In the genomic region with DNA sequence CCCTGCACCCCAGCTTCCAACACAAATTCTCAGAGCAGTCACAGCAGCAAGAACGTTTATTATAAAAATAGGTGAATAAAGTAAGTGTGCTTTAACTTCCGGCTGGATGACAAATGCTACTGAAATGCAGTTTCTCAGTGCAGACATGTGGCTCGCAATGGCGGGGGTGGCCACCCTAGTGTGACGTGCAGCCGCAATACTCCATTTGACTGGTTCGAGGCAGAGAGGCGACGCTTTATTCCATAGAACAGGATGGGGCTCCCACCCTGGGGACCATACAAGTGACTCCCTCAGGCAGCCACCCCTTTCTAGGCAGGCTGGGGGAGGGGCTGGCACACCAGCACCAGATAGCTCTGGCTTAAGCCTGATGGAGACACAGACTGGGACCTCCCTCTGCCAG, we compare ENCODE assay signal across 17 cellular contexts. TPM values are rescaled to one million over a fixed set of nuclear protein-coding genes. Genes with fewer than 3 reads are reported as not detected.
DNase-seq lines count a peak whose midpoint lies in the region; ATAC-seq and TF ChIP-seq lines count a peak whose summit lies in the region.
"Had no signal": no experiment of that assay in that cellular context is flagged by ENCODE, and none has a peak within 500 bp of the region (broad histone marks: within the 10 kb centered on the region; RNA-seq: fewer than 3 reads in every experiment).

No MANE protein-coding gene starts in this region.

- no peak overlapping the region for H3K4me3 ChIP-seq in CD8-positive, alpha-beta memory T cell (ENCODE audit: low read length)
- H3K4me3 ChIP-seq in lower lobe of right lung = no peak overlapping the region
- no peak overlapping the region for H3K4me3 ChIP-seq in MM.1S (ENCODE audit: low read length)
- H3K4me3 ChIP-seq: pancreas, thyroid gland had no signal

- H3K27me3 ChIP-seq in CD8-positive, alpha-beta memory T cell (ENCODE audit: insufficient read depth, low read length, poor library complexity, severe bottlenecking) = no peaks in the 10 kb centered on the region
- no peaks in the 10 kb centered on the region for H3K27me3 ChIP-seq in lower lobe of right lung (ENCODE audit: low read depth)
- H3K27me3 ChIP-seq in MM.1S (replicated peaks; ENCODE audit: insufficient read depth, low read length) = no peaks in the 10 kb centered on the region
- H3K27me3 ChIP-seq: BE2C, pancreas, thyroid gland had no signal

- H3K4me3 Mint-ChIP-seq in CD8-positive, alpha-beta memory T cell = no peak overlapping the region
- no peak overlapping the region for H3K4me3 Mint-ChIP-seq in activated CD8-positive, alpha-beta T cell treated with anti-CD3 and anti-CD28 coated beads, Interleukin-2, amount 10 ng/mL, durations not matched to agents 7 days and 5 days
- H3K4me3 Mint-ChIP-seq: activated T-helper 1 cell treated with anti-CD3 and anti-CD28 coated beads, Interleukin-12 subunit alpha, Interleukin-12 subunit beta, Interleukin-2, Interleukin-4 antibody, amounts not matched to agents 30 ng/mL and 10 ng/mL and 1 ng/mL, durations not matched to agents 14 hours and 24 hours and 36 hours; mesothelial cell of epicardium; T-helper 1 cell treated with Interleukin-12 subunit alpha and Interleukin-12 subunit beta and Interleukin-4 antibody, amounts not matched to agents 30 μg/mL and 1 μg/mL, for 36 hours had no signal

- no peaks in the 10 kb centered on the region for H3K9me3 ChIP-seq in CD8-positive, alpha-beta memory T cell (ENCODE audit: low read length)
- H3K9me3 ChIP-seq in lower lobe of right lung (no peaks in the 10 kb centered on the region), MM.1S (replicated peaks; ENCODE audit: insufficient read depth, low read length) (no peaks in the 10 kb centered on the region)
- H3K9me3 ChIP-seq: BE2C, pancreas, thyroid gland had no signal

- H3K79me2 ChIP-seq in MM.1S (ENCODE audit: low read length) = peaks cover 15% of the 10 kb centered on the region

- H3K36me3 Mint-ChIP-seq in CD8-positive, alpha-beta memory T cell = peaks cover 2 to 64% (median 3%) of the 10 kb centered on the region in 3 donors
- peaks cover 49% of the 10 kb centered on the region for H3K36me3 Mint-ChIP-seq in activated CD8-positive, alpha-beta T cell treated with anti-CD3 and anti-CD28 coated beads, Interleukin-2, amount 10 ng/mL, durations not matched to agents 7 days and 5 days (ENCODE audit: low read depth)

- peaks cover 27% of the 10 kb centered on the region for H3K36me3 ChIP-seq in CD8-positive, alpha-beta memory T cell (ENCODE audit: insufficient read depth, low read length)
- H3K36me3 ChIP-seq in lower lobe of right lung (peaks cover 59% of the 10 kb centered on the region), MM.1S (replicated peaks; ENCODE audit: insufficient read depth, low read length) (0 out of 2 replicates have a peak, but pooled peaks cover 3% of the 10 kb centered on the region)

- H3F3A ChIP-seq in MM.1S (ENCODE audit: insufficient read depth, low read length) = peaks cover 18% of the 10 kb centered on the region

- H2AFZ ChIP-seq in MM.1S (ENCODE audit: low read length) = no peak overlapping the region

- peak; percentile 73 for DNase-seq in A172 (ENCODE audit: low spot score)
- no peak for DNase-seq in CD8-positive, alpha-beta memory T cell
- DNase-seq in activated CD8-positive, alpha-beta T cell treated with anti-CD3 and anti-CD28 coated beads, Interleukin-2, amount 10 ng/mL, durations not matched to agents 7 days and 5 days = no peak
- peak; percentile 30 for DNase-seq in lower lobe of right lung
- DNase-seq in stimulated activated CD4-positive, alpha-beta T cell treated with anti-CD3 and anti-CD28 coated beads, Interleukin-15, amount 100 ng/mL, for 24 hours = no peak
- DNase-seq in LoVo (ENCODE audit: low spot score) = no peak
- no peak for DNase-seq in MM.1S
- DNase-seq: activated CD4-positive, alpha-beta T cell treated with anti-CD3 and anti-CD28 coated beads, Interleukin-2, amount 50 U/mL, for 1 hour; BE2C; effector memory CD4-positive, alpha-beta T cell; NCI-H1417; thyroid gland had no signal

- H3K27ac Mint-ChIP-seq in CD8-positive, alpha-beta memory T cell = peak overlapping the region in 7 of 8 donors; percentile 20 to 92 (median 61)
- H3K27ac Mint-ChIP-seq in activated CD8-positive, alpha-beta T cell treated with anti-CD3 and anti-CD28 coated beads, Interleukin-2, amount 10 ng/mL, durations not matched to agents 7 days and 5 days = peak overlapping the region; percentile 35
- H3K27ac Mint-ChIP-seq: mesothelial cell of epicardium; T-helper 1 cell treated with Interleukin-12 subunit alpha and Interleukin-12 subunit beta and Interleukin-4 antibody, amounts not matched to agents 30 μg/mL and 1 μg/mL, for 36 hours had no signal

- peaks cover 0 to 3% (median 2%) of the 10 kb centered on the region in 5 donors for H3K9me3 Mint-ChIP-seq in CD8-positive, alpha-beta memory T cell
- peaks cover 3% of the 10 kb centered on the region for H3K9me3 Mint-ChIP-seq in activated CD8-positive, alpha-beta T cell treated with anti-CD3 and anti-CD28 coated beads, Interleukin-2, amount 10 ng/mL, durations not matched to agents 7 days and 5 days (ENCODE audit: insufficient read depth)

- no peak overlapping the region for H3K9ac ChIP-seq in MM.1S (ENCODE audit: low read length)

- CTCF ChIA-PET in CD8-positive, alpha-beta memory T cell (lab: Charles Lee) = interaction anchor here (1.4 kb wide), 1 partner anchor 23 kb away, joined by 3 read pairs; no protein-coding TSS in a partner anchor
- CTCF ChIA-PET in activated CD8-positive, alpha-beta T cell treated with anti-CD3 and anti-CD28 coated beads, Interleukin-2, amount 10 ng/mL, durations not matched to agents 7 days and 5 days (lab: Charles Lee) = no interaction called here

- H3K4me2 ChIP-seq in MM.1S (ENCODE audit: low read depth, low read length) = no peak overlapping the region

- peaks cover 14 to 15% (median 14%) of the 10 kb centered on the region in 3 donors for H3K4me1 Mint-ChIP-seq in CD8-positive, alpha-beta memory T cell
- H3K4me1 Mint-ChIP-seq in activated CD8-positive, alpha-beta T cell treated with anti-CD3 and anti-CD28 coated beads, Interleukin-2, amount 10 ng/mL, durations not matched to agents 7 days and 5 days (ENCODE audit: low read depth) = peaks cover 13% of the 10 kb centered on the region

- TF ChIP-seq CTCF in lower lobe of right lung (IDR thresholded peaks at IDR 0.05) (no peak), MM.1S (IDR thresholded peaks at IDR 0.05; ENCODE audit: low read length) (no peak)

- ATAC-seq in activated CD8-positive, alpha-beta T cell treated with anti-CD3 and anti-CD28 coated beads, Interleukin-2, amount 10 ng/mL, durations not matched to agents 7 days and 5 days = no peak
- no peak for ATAC-seq in lower lobe of right lung
- no peak for ATAC-seq in HG03354 (IDR thresholded peaks at IDR 0.05; ENCODE audit: poor library complexity, severe bottlenecking, unreplicated experiment)
- ATAC-seq: pancreas had no signal

- H3K4me1 ChIP-seq in CD8-positive, alpha-beta memory T cell (ENCODE audit: insufficient read depth, low read length) = peaks cover 11% of the 10 kb centered on the region
- H3K4me1 ChIP-seq in lower lobe of right lung (peaks cover 11% of the 10 kb centered on the region), MM.1S (ENCODE audit: low read length) (peaks cover 26% of the 10 kb centered on the region)
- H3K4me1 ChIP-seq: pancreas had no signal

- POLR2A ChIA-PET in CD8-positive, alpha-beta memory T cell (lab: Charles Lee) = no interaction called here
- POLR2A ChIA-PET in activated CD8-positive, alpha-beta T cell treated with anti-CD3 and anti-CD28 coated beads, Interleukin-2, amount 10 ng/mL, durations not matched to agents 7 days and 5 days (lab: Charles Lee) = no interaction called here

- no peaks in the 10 kb centered on the region for H4K20me1 ChIP-seq in MM.1S (ENCODE audit: insufficient read depth, low read length)

- H3K9me2 ChIP-seq in MM.1S (replicated peaks; ENCODE audit: insufficient read depth, low read length) = no peaks in the 10 kb centered on the region

- H3K27me3 Mint-ChIP-seq in CD8-positive, alpha-beta memory T cell = no peaks in the 10 kb centered on the region
- H3K27me3 Mint-ChIP-seq in activated CD8-positive, alpha-beta T cell treated with anti-CD3 and anti-CD28 coated beads, Interleukin-2, amount 10 ng/mL, durations not matched to agents 7 days and 5 days (ENCODE audit: low read depth) = no peaks in the 10 kb centered on the region

- intact Hi-C loops in lower lobe of right lung (cut with DNase I) = no loop called here

- H3K27ac ChIP-seq in CD8-positive, alpha-beta memory T cell (ENCODE audit: low read depth, low read length) = no peak overlapping the region
- no peak overlapping the region for H3K27ac ChIP-seq in lower lobe of right lung
- no peak overlapping the region for H3K27ac ChIP-seq in MM.1S (ENCODE audit: low read length)
- H3K27ac ChIP-seq: pancreas, thyroid gland had no signal

RNA-seq across cellular contexts. Expression of a gene that starts 14.5 kb away (rescaled TPM):
- 67.5 and 74.0 TPM in 2 replicates for total RNA-seq in A172 (2014; rRNA removed; shearing (Covaris generic))
- total RNA-seq in CD8-positive, alpha-beta memory T cell = 10 to 100 TPM; 87.7 to 92.3 TPM
- polyA plus RNA-seq in CD8-positive, alpha-beta memory T cell = 57.4 TPM
- 10 to 100 TPM; 42.3 to 44.3 TPM for total RNA-seq in activated CD8-positive, alpha-beta T cell treated with anti-CD3 and anti-CD28 coated beads, Interleukin-2, amount 10 ng/mL, durations not matched to agents 7 days and 5 days
- 36.7 TPM for total RNA-seq in lower lobe of right lung

RNA-seq across cellular contexts. Expression of a gene that starts 51.3 kb away (rescaled TPM):
- total RNA-seq in A172 (2014; rRNA removed; shearing (Covaris generic)) = 37.4 and 56.9 TPM in 2 replicates
- 10 to 100 TPM; 68.8 to 75.4 TPM for total RNA-seq in CD8-positive, alpha-beta memory T cell
- 35.7 TPM for polyA plus RNA-seq in CD8-positive, alpha-beta memory T cell
- 10 to 100 TPM; 88.2 to 93.0 TPM for total RNA-seq in activated CD8-positive, alpha-beta T cell treated with anti-CD3 and anti-CD28 coated beads, Interleukin-2, amount 10 ng/mL, durations not matched to agents 7 days and 5 days
- 102 TPM for total RNA-seq in lower lobe of right lung

Comparison
In these comparisons a context has a peak if more than half of its experiments do, and no peak if none do; other contexts are left out.
1. DNase-seq: peak in A172 (single experiment) and lower lobe of right lung (single experiment); none in CD8-positive, alpha-beta memory T cell (0 of 5), activated CD8-positive, alpha-beta T cell treated with anti-CD3 and anti-CD28 coated beads, Interleukin-2, amount 10 ng/mL, durations not matched to agents 7 days and 5 days (single experiment), stimulated activated CD4-positive, alpha-beta T cell treated with anti-CD3 and anti-CD28 coated beads, Interleukin-15, amount 100 ng/mL, for 24 hours (single experiment), LoVo (single experiment) and MM.1S (single experiment).